In the genomic region with DNA sequence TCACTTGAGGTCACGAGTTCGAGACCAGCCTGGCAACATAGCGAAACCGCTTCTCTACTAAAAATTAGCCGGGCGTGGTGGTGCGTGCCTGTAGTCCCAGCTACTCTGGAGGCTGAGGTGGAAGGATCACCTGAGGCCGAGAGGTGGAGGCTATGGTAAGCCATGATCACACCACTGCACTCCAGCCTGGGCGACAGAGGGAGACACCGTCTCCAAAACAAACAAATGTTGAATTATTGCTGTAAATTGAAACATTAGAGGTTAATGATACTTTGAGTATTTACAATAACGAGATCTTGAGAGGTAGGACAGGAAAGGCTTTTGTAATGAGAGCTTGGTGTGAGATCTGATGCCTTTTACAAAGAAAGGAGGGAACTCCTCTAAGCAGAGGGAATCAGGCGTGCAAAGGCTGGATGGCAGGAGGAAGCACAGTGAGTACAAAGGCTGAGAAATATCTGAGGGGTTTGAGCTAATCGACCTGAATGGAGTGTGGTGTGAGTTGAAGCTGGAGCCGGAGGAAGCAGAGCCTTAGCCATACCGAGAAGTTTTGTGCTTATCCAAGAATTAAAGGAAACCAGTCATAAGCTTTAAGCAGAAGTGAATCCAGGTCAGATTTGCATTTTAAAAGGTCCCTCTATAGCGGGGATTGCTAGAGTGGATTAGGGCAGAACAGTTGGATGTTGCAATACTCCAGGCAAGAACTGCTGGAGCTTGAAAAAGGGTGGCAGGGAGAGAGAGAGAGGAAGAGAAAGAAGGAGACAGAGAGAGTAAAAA, we compare ENCODE assay signal across 9 cellular contexts. TPM values are rescaled to one million over a fixed set of nuclear protein-coding genes. Genes with fewer than 3 reads are reported as not detected.
DNase-seq lines count a peak whose midpoint lies in the region; ATAC-seq lines count a peak whose summit lies in the region.
"Had no signal": no experiment of that assay in that cellular context is flagged by ENCODE, and none has a peak within 500 bp of the region (broad histone marks: within the 10 kb centered on the region; RNA-seq: fewer than 3 reads in every experiment).

No MANE protein-coding gene starts in this region.

- ATAC-seq in activated CD4-positive, alpha-beta T cell treated with anti-CD3 and anti-CD28 coated beads for 36 hours: no peak
- ATAC-seq in HG03097 (IDR thresholded peaks at IDR 0.05; ENCODE audit: low FRiP score, unreplicated experiment): no peak
- ATAC-seq in HG03521 (IDR thresholded peaks at IDR 0.05; ENCODE audit: unreplicated experiment): no peak

- WGBS in adipose tissue, 3 donors: 44 to 47% (median 45%) methylated on average over 16 of the region's 16 CpGs

- peaks cover 8% of the 10 kb centered on the region for H3K4me1 ChIP-seq in iPS-15b (ENCODE audit: control insufficient read depth, insufficient read depth, low read length)
- H3K4me1 ChIP-seq in skeletal muscle satellite cell (ENCODE audit: control insufficient read depth, insufficient read depth, low read length): peaks cover 18% of the 10 kb centered on the region

- CTCF ChIA-PET in activated CD4-positive, alpha-beta T cell treated with anti-CD3 and anti-CD28 coated beads for 36 hours (lab: Charles Lee): interaction anchor here (0.7 to 2.3 kb wide), 6 partner anchors 8 to 163 kb away, joined by 3 to 8 read pairs (median 4); no protein-coding TSS in a partner anchor

- POLR2A ChIA-PET in activated CD4-positive, alpha-beta T cell treated with anti-CD3 and anti-CD28 coated beads for 36 hours (lab: Charles Lee): interaction anchor here (0.5 to 2.7 kb wide), 4 partner anchors 10 to 83 kb away, joined by 3 to 9 read pairs (median 4); a partner anchor contains a TSS

- peak overlapping the region; percentile 99 for H3K4me3 Mint-ChIP-seq in activated CD4-positive, alpha-beta T cell treated with anti-CD3 and anti-CD28 coated beads for 36 hours

- H3K9me3 ChIP-seq in iPS-15b (ENCODE audit: control insufficient read depth, insufficient read depth, low read length): no peaks in the 10 kb centered on the region
- no peaks in the 10 kb centered on the region for H3K9me3 ChIP-seq in skeletal muscle satellite cell (replicated peaks; ENCODE audit: low read length)

- H3K9ac ChIP-seq in iPS-15b (ENCODE audit: low read depth, low read length) (peak overlapping the region; percentile 74), skeletal muscle satellite cell (ENCODE audit: low read depth, low read length) (peak overlapping the region; percentile 98)

- H3K27ac ChIP-seq in adipose tissue (ENCODE audit: low read depth, low read length): peak overlapping the region; percentile 78

- peaks cover 41% of the 10 kb centered on the region for H3K36me3 Mint-ChIP-seq in activated CD4-positive, alpha-beta T cell treated with anti-CD3 and anti-CD28 coated beads for 36 hours (ENCODE audit: low read depth)

- peak overlapping the region; percentile 85 for H3K4me2 ChIP-seq in skeletal muscle satellite cell (ENCODE audit: low read length)

- intact Hi-C loops in activated CD4-positive, alpha-beta T cell treated with anti-CD3 and anti-CD28 coated beads for 36 hours (cut with DNase I, micrococcal nuclease): loop anchor here (1.0 to 10.0 kb wide), 10 partner anchors 10 to 994 kb away; a partner anchor contains a TSS

- H3K36me3 ChIP-seq in iPS-15b (ENCODE audit: control insufficient read depth, insufficient read depth, low read length) (peaks cover 11% of the 10 kb centered on the region), skeletal muscle satellite cell (ENCODE audit: insufficient read depth, low read length) (peaks cover 8% of the 10 kb centered on the region)

- H3K27me3 Mint-ChIP-seq in activated CD4-positive, alpha-beta T cell treated with anti-CD3 and anti-CD28 coated beads for 36 hours: no peaks in the 10 kb centered on the region

- DNase-seq in activated CD4-positive, alpha-beta T cell treated with anti-CD3 and anti-CD28 coated beads for 36 hours: no peak
- no peak for DNase-seq in activated CD4-positive, alpha-beta T cell treated with anti-CD3 and anti-CD28 coated beads for 4 hours
- peak; percentile 53 for DNase-seq in NCI-H2107 (lab: John Stamatoyannopoulos, UW)

- no peaks in the 10 kb centered on the region for H3K27me3 ChIP-seq in iPS-15b (ENCODE audit: control insufficient read depth, insufficient read depth, low read length)
- H3K27me3 ChIP-seq in skeletal muscle satellite cell (ENCODE audit: control insufficient read depth, insufficient read depth, low read length): no peaks in the 10 kb centered on the region

- H3K4me3 ChIP-seq in iPS-15b (ENCODE audit: low read depth, low read length): peak overlapping the region; percentile 93
- H3K4me3 ChIP-seq in skeletal muscle satellite cell (ENCODE audit: low read length): peak overlapping the region; percentile 95

- H3K4me1 Mint-ChIP-seq in activated CD4-positive, alpha-beta T cell treated with anti-CD3 and anti-CD28 coated beads for 36 hours: peaks cover 31% of the 10 kb centered on the region

- H3K27ac Mint-ChIP-seq in activated CD4-positive, alpha-beta T cell treated with anti-CD3 and anti-CD28 coated beads for 36 hours: peak overlapping the region; percentile 99

- no peaks in the 10 kb centered on the region for H3K9me3 Mint-ChIP-seq in activated CD4-positive, alpha-beta T cell treated with anti-CD3 and anti-CD28 coated beads for 36 hours (ENCODE audit: low read depth)

RNA-seq across cellular contexts. Expression of a gene that starts 1.1 kb away (rescaled TPM):
- 10 to 100 TPM; 61.1 to 91.4 TPM for total RNA-seq in activated CD4-positive, alpha-beta T cell treated with anti-CD3 and anti-CD28 coated beads for 36 hours
- polyA plus RNA-seq in adipose tissue: 1 to 10 TPM; 4.5 to 9.8 (median 5.3) TPM
- total RNA-seq in skeletal muscle satellite cell (2012; rRNA removed): 17.7 and 19.2 TPM in 2 replicates

RNA-seq across cellular contexts. Expression of a gene that starts 1.2 kb away (rescaled TPM):
- 10 to 100 TPM; 74.5 to 92.3 TPM for total RNA-seq in activated CD4-positive, alpha-beta T cell treated with anti-CD3 and anti-CD28 coated beads for 36 hours
- 1 to 10 TPM in 1 of 3 donors, under 1 TPM in 2; 0.26 to 2.2 (median 0.30) TPM for polyA plus RNA-seq in adipose tissue
- 8.4 and 13.1 TPM in 2 replicates for total RNA-seq in skeletal muscle satellite cell (2012; rRNA removed)

RNA-seq across cellular contexts. Expression of a gene that starts 12.5 kb away (rescaled TPM):
- 1 to 10 TPM; 5.9 to 7.3 TPM for total RNA-seq in activated CD4-positive, alpha-beta T cell treated with anti-CD3 and anti-CD28 coated beads for 36 hours
- polyA plus RNA-seq in adipose tissue: 10 to 100 TPM in 2 of 3 donors, 1 to 10 TPM in 1; 5.1 to 23.4 (median 11.0) TPM
- total RNA-seq in skeletal muscle satellite cell (2012; rRNA removed): 22.1 and 23.3 TPM in 2 replicates

RNA-seq across cellular contexts. Expression of a gene that starts 21.3 kb away (rescaled TPM):
- under 1 TPM in 1 of 2 experiments, not detected in 1; 0.16 TPM for total RNA-seq in activated CD4-positive, alpha-beta T cell treated with anti-CD3 and anti-CD28 coated beads for 36 hours
- polyA plus RNA-seq in adipose tissue: not detected
- not detected in 2 replicates for total RNA-seq in skeletal muscle satellite cell (2012; rRNA removed)
- total RNA-seq: Daoy had no signal

RNA-seq across cellular contexts. Expression of a gene that starts 43.3 kb away (rescaled TPM):
- total RNA-seq in activated CD4-positive, alpha-beta T cell treated with anti-CD3 and anti-CD28 coated beads for 36 hours: not detected
- 1 to 10 TPM in 2 of 3 donors, under 1 TPM in 1; 0.36 to 5.1 (median 1.4) TPM for polyA plus RNA-seq in adipose tissue
- total RNA-seq in skeletal muscle satellite cell (2012; rRNA removed): not detected in 2 replicates
- total RNA-seq: Daoy had no signal
